15 cellular contexts compared by ENCODE assay signal in genomic region chr3:72597043-72597442, GRCh38.
"Had no signal": no experiment of that assay in that cellular context is flagged by ENCODE, and none has a peak within 500 bp of the region (broad histone marks: within the 10 kb centered on the region; RNA-seq: fewer than 3 reads in every experiment).

No MANE protein-coding gene starts in this region.

- DNase-seq: Kasumi-1, MM.1S, NCI-H2029, NCI-H2081 treated with DMSO at 0.1 percent for 48 hours, NCI-H226, NCI-H446, NCI-H774, Right ventricle myocardium superior, RPMI8226, SIG-M5 had no signal

- H3K9ac ChIP-seq: KMS-11 had no signal

- H3K27me3 ChIP-seq: SJSA1 had no signal

- FAIRE-seq: RCC 7860 had no signal

- H3K4me2 ChIP-seq: KMS-11 had no signal

- H3K9me3 ChIP-seq: SJSA1 had no signal

- H3K27ac ChIP-seq: HL-60, KMS-11, SJSA1, SK-N-MC had no signal

- H3K4me3 ChIP-seq: SJSA1, SK-N-MC had no signal

- H3K36me3 ChIP-seq: SJSA1 had no signal
